20 cellular contexts compared by ENCODE assay signal in genomic region chr4:3729188-3729884, GRCh38. TPM values are rescaled to one million over a fixed set of nuclear protein-coding genes. Genes with fewer than 3 reads are reported as not detected.
A peak's percentile ranks its signal among the peaks of the same experiment; 100 is the strongest.
DNase-seq lines count a peak whose midpoint lies in the region; ATAC-seq, FAIRE-seq and TF ChIP-seq lines count a peak whose summit lies in the region.
"Had no signal": no experiment of that assay in that cellular context is flagged by ENCODE, and none has a peak within 500 bp of the region (broad histone marks: within the 10 kb centered on the region; RNA-seq: fewer than 3 reads in every experiment).

No MANE protein-coding gene starts in this region.

- POLR2A ChIA-PET in HEK293 (lab: Yijun Ruan, JAX) = no interaction called here

- no peaks in the 10 kb centered on the region; the same call in 1 of the 2 replicates for H3K4me1 ChIP-seq in HEK293 (ENCODE audit: control insufficient read depth, insufficient read depth, low read length)
- no peaks in the 10 kb centered on the region for H3K4me1 ChIP-seq in astrocyte (ENCODE audit: insufficient read depth, low read length)
- peaks cover 24 to 51% of the 10 kb centered on the region in 2 donors for H3K4me1 ChIP-seq in thoracic aorta (ENCODE audit: control insufficient read depth in 1 of 2, low read depth in 2 of 2)
- H3K4me1 ChIP-seq: HAP-1 had no signal

- no peaks in the 10 kb centered on the region for H3K36me3 ChIP-seq in HEK293 (ENCODE audit: control insufficient read depth in 2 of 2, insufficient read depth in 1 of 2, low read length in 2 of 2)
- no peaks in the 10 kb centered on the region for H3K36me3 ChIP-seq in astrocyte (ENCODE audit: insufficient read depth, low read length)
- no peaks in the 10 kb centered on the region for H3K36me3 ChIP-seq in thoracic aorta
- H3K36me3 ChIP-seq: gastroesophageal sphincter, HAP-1, left ventricle myocardium inferior, WERI-Rb-1 had no signal

- no peaks in the 10 kb centered on the region for H3K9me3 ChIP-seq in HEK293 (ENCODE audit: control insufficient read depth, insufficient read depth, low read depth, low read length)
- H3K9me3 ChIP-seq in astrocyte (ENCODE audit: insufficient read depth, low read depth, low read length) = no peaks in the 10 kb centered on the region
- H3K9me3 ChIP-seq in thoracic aorta = no peaks in the 10 kb centered on the region
- H3K9me3 ChIP-seq: HAP-1 had no signal

- H3K27ac ChIP-seq in HEK293 (ENCODE audit: extremely low read depth, low read depth, low read length) = no peak overlapping the region
- no peak overlapping the region for H3K27ac ChIP-seq in astrocyte (ENCODE audit: low read depth, low read length)
- peak overlapping the region; percentile 85 to 88 for H3K27ac ChIP-seq in thoracic aorta
- H3K27ac ChIP-seq: 22Rv1, gastroesophageal sphincter, left ventricle myocardium inferior, RWPE1, WERI-Rb-1 had no signal

- no peaks in the 10 kb centered on the region for H4K20me1 ChIP-seq in astrocyte (ENCODE audit: insufficient read depth, low read length)

- no peak overlapping the region for H2AFZ ChIP-seq in astrocyte (ENCODE audit: low read depth, low read length)

- no peak overlapping the region for H3K9ac ChIP-seq in astrocyte (ENCODE audit: low read length)

- no peaks in the 10 kb centered on the region for H3K9me3 Mint-ChIP-seq in astrocyte (ENCODE audit: unreplicated experiment)
- H3K9me3 Mint-ChIP-seq: CD4-positive, alpha-beta memory T cell had no signal

- no peak for FAIRE-seq in astrocyte (lab: Jason Lieb, UNC)
- FAIRE-seq: endometrium, small intestine had no signal

- H3K4me2 ChIP-seq in astrocyte (ENCODE audit: low read length) = no peak overlapping the region

- H3K4me3 ChIP-seq in HEK293 (ENCODE audit: low read depth, low read length) (no peak overlapping the region), astrocyte (ENCODE audit: insufficient read depth, low read depth, low read length) (no peak overlapping the region), thoracic aorta (no peak overlapping the region)
- H3K4me3 ChIP-seq: gastroesophageal sphincter, HAP-1, left ventricle myocardium inferior had no signal

- H3K27me3 ChIP-seq in astrocyte (ENCODE audit: insufficient read depth, low read length) = peaks cover 12% of the 10 kb centered on the region
- no peaks in the 10 kb centered on the region for H3K27me3 ChIP-seq in thoracic aorta (replicated peaks; ENCODE audit: insufficient read depth)

- ATAC-seq in thoracic aorta (ENCODE audit: insufficient number of reproducible peaks, low FRiP score, low read depth) = peak; percentile 81
- ATAC-seq: gastroesophageal sphincter had no signal

- no peaks in the 10 kb centered on the region for H3K4me1 Mint-ChIP-seq in astrocyte (ENCODE audit: low read depth, unreplicated experiment)

- peaks cover 33% of the 10 kb centered on the region for H3K27me3 Mint-ChIP-seq in astrocyte (ENCODE audit: low read depth, unreplicated experiment)

- TF ChIP-seq CTCF in HEK293 (tag by site-specific recombination; IDR thresholded peaks at IDR 0.05) (no peak), astrocyte (IDR thresholded peaks at IDR 0.05; ENCODE audit: insufficient read depth, low read depth, low read length) (no peak), thoracic aorta (IDR thresholded peaks at IDR 0.05) (no peak)

- H3K36me3 Mint-ChIP-seq in astrocyte (ENCODE audit: low read depth, unreplicated experiment) = no peaks in the 10 kb centered on the region
- H3K36me3 Mint-ChIP-seq: CD4-positive, alpha-beta memory T cell had no signal

- peak overlapping the region; percentile 75 for H3K27ac Mint-ChIP-seq in astrocyte (ENCODE audit: unreplicated experiment)
- H3K27ac Mint-ChIP-seq: CD4-positive, alpha-beta memory T cell had no signal

- H3K4me3 Mint-ChIP-seq in astrocyte (ENCODE audit: unreplicated experiment) = no peak overlapping the region
- H3K4me3 Mint-ChIP-seq: CD4-positive, alpha-beta memory T cell had no signal

- H3K79me2 ChIP-seq in astrocyte (ENCODE audit: insufficient read depth, low read length) = no peaks in the 10 kb centered on the region

- CTCF ChIA-PET in HEK293 (lab: Yijun Ruan, JAX) = no interaction called here

- DNase-seq in DMS153 (lab: John Stamatoyannopoulos, UW) = peak; percentile 37
- DNase-seq in DMS153 treated with DMSO at 0.1 percent for 48 hours (lab: John Stamatoyannopoulos, UW; ENCODE audit: unreplicated experiment) = no peak
- DNase-seq in astrocyte (ENCODE audit: low read depth) = peak; percentile 2
- peak; percentile 28 for DNase-seq in thoracic aorta (ENCODE audit: low spot score)
- DNase-seq in NCI-H2029 (lab: John Stamatoyannopoulos, UW) = no peak
- no peak for DNase-seq in germinal center (ENCODE audit: low spot score)
- DNase-seq in activated T-cell treated with anti-CD3 and anti-CD28 coated beads for 4 hours = no peak
- DNase-seq: CD4-positive, alpha-beta memory T cell; left ventricle myocardium inferior; NCI-H2107; small intestine; stimulated activated CD4-positive, alpha-beta T cell treated with anti-CD3 and anti-CD28 coated beads, Interleukin-4, amount 100 ng/mL, for 4 hours; T-helper 1 cell; WERI-Rb-1 had no signal

TF ChIP-seq in HEK293, 187 proteins besides CTCF, POLR2A, EP300 and RAD21 (continues in another document):
- TF ChIP-seq ZNF223 (tag by site-specific recombination; IDR thresholded peaks at IDR 0.05) (no peak), ZNF585B (tag by site-specific recombination; IDR thresholded peaks at IDR 0.05) (peak; percentile 38), ZNF121 (tag by site-specific recombination; IDR thresholded peaks at IDR 0.05) (no peak), YY2 (tag by site-specific recombination; IDR thresholded peaks at IDR 0.05) (no peak), KLF8 (tag by site-specific recombination; IDR thresholded peaks at IDR 0.05) (no peak), ZNF707 (tag by site-specific recombination; IDR thresholded peaks at IDR 0.05) (no peak), ZNF132 (tag by site-specific recombination; IDR thresholded peaks at IDR 0.05; ENCODE audit: borderline replicate concordance) (no peak), ZSCAN5A (tag by site-specific recombination; IDR thresholded peaks at IDR 0.05) (no peak), TCF7L2 (IDR thresholded peaks at IDR 0.05; ENCODE audit: borderline replicate concordance, low read depth, low read length) (no peak), ATF2 (tag by site-specific recombination; IDR thresholded peaks at IDR 0.05; ENCODE audit: low read depth) (no peak), FEZF1 (tag by site-specific recombination; IDR thresholded peaks at IDR 0.05) (no peak), ZNF148 (tag by site-specific recombination; IDR thresholded peaks at IDR 0.05; ENCODE audit: borderline replicate concordance) (no peak), OVOL3 (tag by site-specific recombination; IDR thresholded peaks at IDR 0.05) (no peak), ZSCAN16 (tag by site-specific recombination; IDR thresholded peaks at IDR 0.05) (no peak)

RNA-seq across cellular contexts. Expression of gene ADRA2C, which starts 36.8 kb away (rescaled TPM):
- total RNA-seq in astrocyte (3.2 and 4.2 TPM in 2 replicates), thoracic aorta (100 to 1,000 TPM; 105 to 232 TPM)
- total RNA-seq: CD4-positive, alpha-beta memory T cell had no signal

Comparison
In these comparisons a context has a peak if more than half of its experiments do, and no peak if none do; other contexts are left out.
1. DNase-seq: peak in DMS153 (single experiment), astrocyte (single experiment) and thoracic aorta (single experiment); none in DMS153 treated with DMSO at 0.1 percent for 48 hours (single experiment), NCI-H2029 (single experiment), germinal center (single experiment) and activated T-cell treated with anti-CD3 and anti-CD28 coated beads for 4 hours (single experiment).
2. H3K27ac ChIP-seq: peak in thoracic aorta (2 of 2); none in HEK293 (single experiment) and astrocyte (single experiment).
3. RNA of gene ADRA2C, which starts 36.8 kb away (total RNA-seq): 105 to 232 TPM in thoracic aorta; 3.2 to 4.2 TPM in astrocyte; every median in the first group is over 10 times any median in the second.